14 cellular contexts compared by ENCODE assay signal in genomic region chr9:77839459-77840140, GRCh38.
DNase-seq lines count a peak whose midpoint lies in the region; ATAC-seq and TF ChIP-seq lines count a peak whose summit lies in the region.
"Had no signal": no experiment of that assay in that cellular context is flagged by ENCODE, and none has a peak within 500 bp of the region (broad histone marks: within the 10 kb centered on the region; RNA-seq: fewer than 3 reads in every experiment).

No MANE protein-coding gene starts in this region.

- peak overlapping the region; percentile 46; the same call in 1 of the 2 replicates for H3K4me3 ChIP-seq in GM23248
- no peak overlapping the region for H3K4me3 ChIP-seq in astrocyte of the cerebellum (ENCODE audit: low read depth, low read length)
- no peak overlapping the region for H3K4me3 ChIP-seq in gastroesophageal sphincter
- H3K4me3 ChIP-seq in skeletal muscle tissue (ENCODE audit: low read length in 3 of 3): no peak overlapping the region
- no peak overlapping the region for H3K4me3 ChIP-seq in testis
- H3K4me3 ChIP-seq: neural progenitor cell, suprapubic skin had no signal

- peak overlapping the region; percentile 51 for H3K27ac ChIP-seq in GM23248
- H3K27ac ChIP-seq in gastroesophageal sphincter: peak overlapping the region in 1 of 4 donors; percentile 43
- H3K27ac ChIP-seq in skeletal muscle tissue (ENCODE audit: low read depth, low read length): peak overlapping the region; percentile 3
- H3K27ac ChIP-seq in testis: no peak overlapping the region
- H3K27ac ChIP-seq: neural progenitor cell, suprapubic skin had no signal

- H3K4me1 ChIP-seq in GM23248 (ENCODE audit: insufficient read depth): peaks cover 20% of the 10 kb centered on the region
- peaks cover 5 to 33% (median 8%) of the 10 kb centered on the region in 3 donors for H3K4me1 ChIP-seq in gastroesophageal sphincter
- H3K4me1 ChIP-seq in skeletal muscle tissue (ENCODE audit: control insufficient read depth in 3 of 3, insufficient read depth in 3 of 3, low read length in 3 of 3): peaks cover 0 to 8% (median 0%) of the 10 kb centered on the region in 3 donors
- H3K4me1 ChIP-seq in testis: no peaks in the 10 kb centered on the region
- H3K4me1 ChIP-seq: neural progenitor cell had no signal

- H2AFZ ChIP-seq in GM23248: no peak overlapping the region
- H2AFZ ChIP-seq: neural progenitor cell had no signal

- no peak for TF ChIP-seq EP300 in gastroesophageal sphincter (IDR thresholded peaks at IDR 0.05)

- H3F3A ChIP-seq in GM23248 (ENCODE audit: insufficient read depth): peaks cover 14% of the 10 kb centered on the region

- in situ Hi-C loops in GM23248 (cut with MboI): no loop called here
- in situ Hi-C loops in astrocyte of the cerebellum (cut with HindIII; ENCODE audit: low sequenced_read_pairs): loop anchor here (5.0 kb wide), 1 partner anchor 68 kb away; no protein-coding TSS in a partner anchor

- WGBS in GM23248 (ENCODE audit: low coverage in 1 of 2, low lambda C conversion rate in 2 of 2, missing lambda C conversion rate in 2 of 2), 2 experiments: 33% methylated on average over 6 of the region's 6 CpGs
- 36 to 52% methylated on average over 4 to 6 of the region's 6 CpGs for WGBS in gastroesophageal sphincter (ENCODE audit: low coverage in 1 of 2), 2 donors
- 59 to 70% methylated on average over 5 to 6 of the region's 6 CpGs for WGBS in testis, 2 donors

- ATAC-seq in gastroesophageal sphincter (peak; percentile 63), GM18861 (IDR thresholded peaks at IDR 0.05; ENCODE audit: unreplicated experiment) (no peak)

- no peaks in the 10 kb centered on the region for H3K9me2 ChIP-seq in GM23248 (ENCODE audit: insufficient read depth)

- TF ChIP-seq CTCF in astrocyte of the cerebellum (IDR thresholded peaks at IDR 0.05; ENCODE audit: low read depth, low read length, missing control alignments) (no peak), gastroesophageal sphincter (IDR thresholded peaks at IDR 0.05) (no peak), testis (IDR thresholded peaks at IDR 0.05) (no peak)

- peak overlapping the region; percentile 68 for H3K4me2 ChIP-seq in GM23248 (ENCODE audit: unreplicated experiment)
- H3K4me2 ChIP-seq: neural progenitor cell had no signal

- H3K9ac ChIP-seq in GM23248 (no peak overlapping the region), skeletal muscle tissue (ENCODE audit: low read depth in 1 of 3, low read length in 3 of 3) (no peak overlapping the region)
- H3K9ac ChIP-seq: neural progenitor cell had no signal

- H4K20me1 ChIP-seq in GM23248 (ENCODE audit: insufficient read depth): no peaks in the 10 kb centered on the region

- H3K27me3 ChIP-seq in GM23248 (replicated peaks; ENCODE audit: insufficient read depth): no peaks in the 10 kb centered on the region
- no peaks in the 10 kb centered on the region for H3K27me3 ChIP-seq in gastroesophageal sphincter
- no peaks in the 10 kb centered on the region for H3K27me3 ChIP-seq in skeletal muscle tissue (ENCODE audit: control insufficient read depth in 3 of 3, insufficient read depth in 3 of 3, low read length in 3 of 3)
- H3K27me3 ChIP-seq in testis: no peaks in the 10 kb centered on the region
- H3K27me3 ChIP-seq: neural progenitor cell, suprapubic skin had no signal

- no peak for TF ChIP-seq POLR2A in gastroesophageal sphincter (IDR thresholded peaks at IDR 0.05)
- TF ChIP-seq POLR2A in testis (IDR thresholded peaks at IDR 0.05): no peak

- H3K36me3 ChIP-seq in GM23248 (ENCODE audit: low read depth) (no peaks in the 10 kb centered on the region), gastroesophageal sphincter (no peaks in the 10 kb centered on the region), skeletal muscle tissue (ENCODE audit: control insufficient read depth in 3 of 3, insufficient read depth in 3 of 3, low read length in 3 of 3) (no peaks in the 10 kb centered on the region), testis (ENCODE audit: low read depth, missing control alignments) (no peaks in the 10 kb centered on the region)
- H3K36me3 ChIP-seq: neural progenitor cell, suprapubic skin had no signal

- DNase-seq in GM23248 (peak; percentile 72), astrocyte of the cerebellum (ENCODE audit: low read depth) (peak; percentile 57), hepatic stellate cell (ENCODE audit: low spot score) (no peak), testis (no peak)
- no peak for DNase-seq in stimulated activated CD4-positive, alpha-beta T cell treated with anti-CD3 and anti-CD28 coated beads, Interleukin-2, amount 100 ng/mL, for 24 hours
- DNase-seq: activated CD4-positive, alpha-beta T cell treated with anti-CD3 and anti-CD28 coated beads, Interleukin-2, amount 50 U/mL, for 48 hours; Calu3; immature natural killer cell; NCI-H1417 had no signal

- H3K9me3 ChIP-seq in GM23248 (ENCODE audit: low read depth): no peaks in the 10 kb centered on the region
- H3K9me3 ChIP-seq in gastroesophageal sphincter: no peaks in the 10 kb centered on the region
- no peaks in the 10 kb centered on the region for H3K9me3 ChIP-seq in skeletal muscle tissue (ENCODE audit: control insufficient read depth in 3 of 3, low read length in 3 of 3)
- H3K9me3 ChIP-seq in testis: no peaks in the 10 kb centered on the region
- H3K9me3 ChIP-seq: suprapubic skin had no signal

- H3K79me2 ChIP-seq in GM23248 (ENCODE audit: insufficient read depth): peaks cover 54% of the 10 kb centered on the region

- intact Hi-C loops in testis (cut with DNase I; ENCODE audit: low total_unique reads): no loop called here

Comparison
In these comparisons a context has a peak if more than half of its experiments do, and no peak if none do; other contexts are left out.
1. DNase-seq: peak in GM23248 (single experiment) and astrocyte of the cerebellum (single experiment); none in stimulated activated CD4-positive, alpha-beta T cell treated with anti-CD3 and anti-CD28 coated beads, Interleukin-2, amount 100 ng/mL, for 24 hours (0 of 2), hepatic stellate cell (single experiment) and testis (single experiment).
2. H3K27ac ChIP-seq: peak in GM23248 (single experiment) and skeletal muscle tissue (single experiment); none in testis (0 of 2).